ENCODE assay signal across 12 cellular contexts in genomic region chr6:71349976-71350615, GRCh38.
DNase-seq lines count a peak whose midpoint lies in the region; ATAC-seq, FAIRE-seq and TF ChIP-seq lines count a peak whose summit lies in the region.
"Had no signal": no experiment of that assay in that cellular context is flagged by ENCODE, and none has a peak within 500 bp of the region (broad histone marks: within the 10 kb centered on the region; RNA-seq: fewer than 3 reads in every experiment).

No MANE protein-coding gene starts in this region.

- ATAC-seq in pancreas (peak in 3 of 4 donors; percentile 18 to 60 (median 36)), GM19467 (IDR thresholded peaks at IDR 0.05; ENCODE audit: unreplicated experiment) (no peak)

- no peaks in the 10 kb centered on the region for H3K36me3 ChIP-seq in pancreas
- H3K36me3 ChIP-seq in SJCRH30: no peaks in the 10 kb centered on the region

- no peak overlapping the region for H3K27ac ChIP-seq in pancreas
- H3K27ac ChIP-seq in SJCRH30: no peak overlapping the region
- H3K27ac ChIP-seq: C4-2B had no signal

- H3K27me3 ChIP-seq in pancreas: no peaks in the 10 kb centered on the region
- H3K27me3 ChIP-seq in SJCRH30: no peaks in the 10 kb centered on the region

- intact Hi-C loops in pancreas (cut with DNase I): loop anchor here in 2 of 3 donors (5.0 to 10.0 kb wide), 2 partner anchors 145 to 163 kb away; no protein-coding TSS in a partner anchor

- TF ChIP-seq CTCF in fibroblast of mammary gland (conservative IDR thresholded peaks at IDR 0.05; ENCODE audit: control insufficient read depth, insufficient read depth, low read depth, low read length): no peak
- no peak for TF ChIP-seq CTCF in pancreas (IDR thresholded peaks at IDR 0.05)

- H3K4me3 ChIP-seq in fibroblast of mammary gland (ENCODE audit: control insufficient read depth, low read depth, low read length) (no peak overlapping the region), pancreas (no peak overlapping the region), SJCRH30 (no peak overlapping the region)

- 79 to 82% methylated on average over 5 of the region's 5 CpGs for WGBS in pancreas, 2 donors

- H3K4me1 ChIP-seq in pancreas (peaks cover 0 to 7% (median 7%) of the 10 kb centered on the region in 3 donors), SJCRH30 (no peaks in the 10 kb centered on the region)

- FAIRE-seq in pancreas (lab: Jason Lieb, UNC): no peak

- H3K9me3 ChIP-seq in pancreas: no peaks in the 10 kb centered on the region
- H3K9me3 ChIP-seq in SJCRH30 (replicated peaks): no peaks in the 10 kb centered on the region

- DNase-seq in AG20443 (ENCODE audit: low spot score) (peak; percentile 50), RKO (ENCODE audit: low spot score) (peak; percentile 65), fibroblast of mammary gland (ENCODE audit: low read depth) (peak; percentile 87), pancreas (no peak), OCI-M1 (lab: John Stamatoyannopoulos, UW) (no peak), SJCRH30 (no peak), DMS153 treated with DMSO at 0.1 percent for 48 hours (lab: John Stamatoyannopoulos, UW; ENCODE audit: unreplicated experiment) (no peak)
- DNase-seq: activated T-cell treated with anti-CD3 and anti-CD28 coated beads, Interleukin-2, amount 50 U/mL, for 4 hours; NCI-H510A; stimulated activated CD8-positive, alpha-beta memory T cell treated with anti-CD3 and anti-CD28 coated beads, Interleukin-4, amount 100 ng/mL, for 48 hours had no signal

Comparison
In these comparisons a context has a peak if more than half of its experiments do, and no peak if none do; other contexts are left out.
1. DNase-seq: peak in AG20443 (single experiment), RKO (single experiment) and fibroblast of mammary gland (single experiment); none in pancreas (0 of 6), OCI-M1 (single experiment), SJCRH30 (0 of 2) and DMS153 treated with DMSO at 0.1 percent for 48 hours (single experiment).